10 cellular contexts compared by ENCODE assay signal in the genomic region with DNA sequence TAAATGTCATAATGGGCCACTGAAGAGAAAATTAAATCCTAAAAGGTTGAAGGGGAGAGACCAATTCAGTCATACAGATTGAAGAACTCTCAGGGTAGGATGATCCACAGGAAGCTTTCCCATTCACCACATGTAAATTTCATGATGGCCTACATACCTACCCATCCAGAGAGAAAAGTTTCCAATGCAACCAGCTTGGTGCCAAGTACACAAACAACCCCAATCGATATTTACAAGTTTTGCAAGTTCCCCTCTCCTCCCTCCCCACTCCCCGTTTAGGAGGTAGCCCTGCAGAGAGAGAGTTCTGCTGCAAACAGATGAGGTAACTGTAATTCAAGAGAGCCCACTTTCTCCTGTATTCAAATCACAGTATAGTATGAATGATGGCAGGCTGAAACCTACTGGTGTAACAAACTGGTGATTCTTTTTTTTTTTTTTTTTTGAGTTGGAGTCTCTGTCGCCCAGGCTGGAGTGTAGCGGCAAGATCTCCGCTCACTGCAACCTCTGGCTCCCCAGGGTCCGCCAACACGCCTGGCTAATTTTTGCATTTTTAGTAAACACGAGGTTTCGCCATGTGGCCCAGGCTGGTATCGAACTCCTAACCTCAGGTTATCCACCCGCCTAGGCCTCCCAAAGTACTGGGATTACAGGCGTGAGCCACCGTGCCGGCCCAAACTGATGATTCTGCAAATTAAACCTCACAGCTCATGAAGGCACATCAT.
A peak's percentile ranks its signal among the peaks of the same experiment; 100 is the strongest.
DNase-seq lines count a peak whose midpoint lies in the region; ATAC-seq lines count a peak whose summit lies in the region.
"Had no signal": no experiment of that assay in that cellular context is flagged by ENCODE, and none has a peak within 500 bp of the region (broad histone marks: within the 10 kb centered on the region; RNA-seq: fewer than 3 reads in every experiment).

No MANE protein-coding gene starts in this region.

- peak overlapping the region; percentile 16 for H3K9ac ChIP-seq in ES-I3 (ENCODE audit: low read depth, low read length)

- no peaks in the 10 kb centered on the region for H3K36me3 ChIP-seq in ES-I3 (ENCODE audit: insufficient read depth, low read length)
- H3K36me3 ChIP-seq in HAP-1 (replicated peaks): no peaks in the 10 kb centered on the region

- no peaks in the 10 kb centered on the region for H3K27me3 Mint-ChIP-seq in central memory CD8-positive, alpha-beta T cell

- in situ Hi-C loops in HAP-1 (cut with MboI; ENCODE audit: low sequenced_read_pairs): no loop called here

- H3K9me3 Mint-ChIP-seq in central memory CD8-positive, alpha-beta T cell: no peaks in the 10 kb centered on the region

- H3K4me3 ChIP-seq in HAP-1: no peak overlapping the region

- H3K4me1 ChIP-seq in ES-I3 (ENCODE audit: insufficient read depth, low read length): peaks cover 46% of the 10 kb centered on the region
- H3K4me1 ChIP-seq in HAP-1: peaks cover 51% of the 10 kb centered on the region

- ATAC-seq in GM19351 (IDR thresholded peaks at IDR 0.05; ENCODE audit: unreplicated experiment): peak; percentile 51
- peak; percentile 47 for ATAC-seq in HG03159 (IDR thresholded peaks at IDR 0.05; ENCODE audit: unreplicated experiment)
- ATAC-seq in central memory CD8-positive, alpha-beta T cell (replicated peaks; ENCODE audit: extremely low read depth, poor library complexity, severe bottlenecking): no peak
- ATAC-seq: HCT116 had no signal

- H3K36me3 Mint-ChIP-seq in central memory CD8-positive, alpha-beta T cell (ENCODE audit: insufficient read depth): peaks cover 7% of the 10 kb centered on the region

- peak overlapping the region; percentile 8 for H3K27ac Mint-ChIP-seq in central memory CD8-positive, alpha-beta T cell (ENCODE audit: low read depth)

- no peak overlapping the region for H3K4me3 Mint-ChIP-seq in central memory CD8-positive, alpha-beta T cell

- DNase-seq in central memory CD8-positive, alpha-beta T cell (ENCODE audit: low spot score in 2 of 2): no peak
- no peak for DNase-seq in EL
- no peak for DNase-seq in HAP-1 (ENCODE audit: low spot score in 2 of 2)
- no peak for DNase-seq in NCI-H446 treated with DMSO at 0.1 percent for 48 hours (lab: John Stamatoyannopoulos, UW)
- DNase-seq in stimulated activated CD4-positive, alpha-beta T cell treated with anti-CD3 and anti-CD28 coated beads, Interleukin-4, amount 100 ng/mL, for 24 hours: no peak
- DNase-seq: NCI-H1092 treated with DMSO at 0.1 percent for 48 hours had no signal

- H3K27me3 ChIP-seq in HAP-1 (ENCODE audit: low read depth): no peaks in the 10 kb centered on the region

- H3K4me1 Mint-ChIP-seq in central memory CD8-positive, alpha-beta T cell: peaks cover 73% of the 10 kb centered on the region

- H3K9me3 ChIP-seq in ES-I3 (ENCODE audit: control insufficient read depth, insufficient read depth, low read length) (no peaks in the 10 kb centered on the region), HAP-1 (no peaks in the 10 kb centered on the region)
